In genomic region chr2:161825429-161825828, GRCh38 we compare ENCODE assay signal across 15 cellular contexts.
A peak's percentile ranks its signal among the peaks of the same experiment; 100 is the strongest.
DNase-seq lines count a peak whose midpoint lies in the region; ATAC-seq lines count a peak whose summit lies in the region.
"Had no signal": no experiment of that assay in that cellular context is flagged by ENCODE, and none has a peak within 500 bp of the region (broad histone marks: within the 10 kb centered on the region; RNA-seq: fewer than 3 reads in every experiment).

No MANE protein-coding gene starts in this region.

- H3K9me3 Mint-ChIP-seq in activated T-cell treated with anti-CD3 and anti-CD28 coated beads, Interleukin-2, amount 50 U/mL, for 4 hours, result no peaks in the 10 kb centered on the region

- DNase-seq in activated T-cell treated with anti-CD3 and anti-CD28 coated beads, Interleukin-2, amount 50 U/mL, for 4 hours, result no peak
- DNase-seq in activated T-cell treated with anti-CD3 and anti-CD28 coated beads, Interleukin-2, amount 50 U/mL, for 1 hour, result no peak
- DNase-seq in HPDE6-E6E7 (ENCODE audit: extremely low spot score), result peak; percentile 2
- peak; percentile 1 for DNase-seq in amniotic epithelial cell (ENCODE audit: low read depth)
- no peak for DNase-seq in stimulated activated naive CD8-positive, alpha-beta T cell treated with anti-CD3 and anti-CD28 coated beads, Interleukin-15, Interleukin-2, amounts not matched to agents 100 U/mL and 50 U/mL, for 24 hours
- no peak for DNase-seq in NCI-H146 (lab: John Stamatoyannopoulos, UW)
- DNase-seq: AML-193, HFFc6, NCI-H1417, NCI-H2029 treated with DMSO at 0.1 percent for 48 hours, NCI-H510A, NCI-H82, SHP77 treated with DMSO at 0.1 percent for 48 hours had no signal

- no peak overlapping the region for H3K4me3 Mint-ChIP-seq in activated T-cell treated with anti-CD3 and anti-CD28 coated beads, Interleukin-2, amount 50 U/mL, for 4 hours
- H3K4me3 Mint-ChIP-seq: HFFc6 had no signal

- H3K27me3 Mint-ChIP-seq in activated T-cell treated with anti-CD3 and anti-CD28 coated beads, Interleukin-2, amount 50 U/mL, for 4 hours (ENCODE audit: low read depth), result no peaks in the 10 kb centered on the region

- H3K4me1 Mint-ChIP-seq in activated T-cell treated with anti-CD3 and anti-CD28 coated beads, Interleukin-2, amount 50 U/mL, for 4 hours (ENCODE audit: low read depth), result no peaks in the 10 kb centered on the region

- no peaks in the 10 kb centered on the region for H3K36me3 Mint-ChIP-seq in activated T-cell treated with anti-CD3 and anti-CD28 coated beads, Interleukin-2, amount 50 U/mL, for 4 hours (ENCODE audit: insufficient read depth)

- peak; percentile 38 to 60 for ATAC-seq in activated T-cell treated with anti-CD3 and anti-CD28 coated beads, Interleukin-2, amount 50 U/mL, for 4 hours
- ATAC-seq in stimulated activated naive CD8-positive, alpha-beta T cell treated with anti-CD3 and anti-CD28 coated beads, Interleukin-15, Interleukin-2, amounts not matched to agents 100 U/mL and 50 U/mL, for 24 hours, result peak; percentile 91
- ATAC-seq in GM21717 (IDR thresholded peaks at IDR 0.05; ENCODE audit: unreplicated experiment), result no peak
- ATAC-seq: HepG2 had no signal

Comparison
In these comparisons a context has a peak if more than half of its experiments do, and no peak if none do; other contexts are left out.
1. DNase-seq: peak in HPDE6-E6E7 (single experiment) and amniotic epithelial cell (single experiment); none in activated T-cell treated with anti-CD3 and anti-CD28 coated beads, Interleukin-2, amount 50 U/mL, for 4 hours (single experiment), activated T-cell treated with anti-CD3 and anti-CD28 coated beads, Interleukin-2, amount 50 U/mL, for 1 hour (single experiment), stimulated activated naive CD8-positive, alpha-beta T cell treated with anti-CD3 and anti-CD28 coated beads, Interleukin-15, Interleukin-2, amounts not matched to agents 100 U/mL and 50 U/mL, for 24 hours (single experiment) and NCI-H146 (single experiment).